In genomic region chr1:248853023-248853422, GRCh38 we compare ENCODE assay signal across 1 cellular context.
A peak's percentile ranks its signal among the peaks of the same experiment; 100 is the strongest.
TF ChIP-seq lines count a peak whose summit lies in the region.

No MANE protein-coding gene starts in this region.

TF ChIP-seq in IMR-90, 13 proteins besides CTCF, POLR2A, EP300 and RAD21:
- TF ChIP-seq NFE2L2 (IDR thresholded peaks at IDR 0.05; ENCODE audit: low read depth, low read length): no peak
- peak; percentile 32; the same call in 1 of the 2 replicates for TF ChIP-seq CEBPB (IDR thresholded peaks at IDR 0.05; ENCODE audit: low read depth, low read length)
